Comparison of ENCODE assay signal across 22 cellular contexts in genomic region chr21:42214081-42214750, GRCh38.
"Had no signal": no experiment of that assay in that cellular context is flagged by ENCODE, and none has a peak within 500 bp of the region (broad histone marks: within the 10 kb centered on the region; RNA-seq: fewer than 3 reads in every experiment).

No MANE protein-coding gene starts in this region.

- H3K4me1 ChIP-seq: gastrocnemius medialis, testis had no signal

- H3K4me1 Mint-ChIP-seq: activated CD4-positive, alpha-beta T cell treated with anti-CD3 and anti-CD28 coated beads for 36 hours; activated naive CD8-positive, alpha-beta T cell treated with anti-CD3 and anti-CD28 coated beads, Interleukin-2, amount 50 U/mL, for 24 hours had no signal

- H3K4me3 ChIP-seq: cardiac muscle cell, esophagus squamous epithelium, gastrocnemius medialis, lung, testis, vagina had no signal

- DNase-seq: activated B cell treated with CpG ODN at 0.5 μM for 24 hours; activated CD4-positive, alpha-beta T cell treated with anti-CD3 and anti-CD28 coated beads for 36 hours; activated CD4-positive, alpha-beta T cell treated with anti-CD3 and anti-CD28 coated beads, Interleukin-2, amount 50 U/mL, for 4 hours; activated gamma-delta T cell; activated naive CD4-positive, alpha-beta T cell treated with anti-CD3 and anti-CD28 coated beads, Interleukin-2, amount 50 U/mL, for 16 hours; activated naive CD8-positive, alpha-beta T cell treated with anti-CD3 and anti-CD28 coated beads, Interleukin-2, amount 50 U/mL, for 24 hours; activated T-cell treated with anti-CD3 and anti-CD28 coated beads, Interleukin-2, amount 50 U/mL, for 48 hours; effector CD8-positive, alpha-beta T cell; esophagus squamous epithelium; islet precursor cell; stimulated activated CD4-positive, alpha-beta T cell treated with anti-CD3 and anti-CD28 coated beads, Interleukin-4, amount 100 ng/mL, for 24 hours; stimulated activated naive CD8-positive, alpha-beta T cell treated with anti-CD3 and anti-CD28 coated beads, Interleukin-15, amount 100 ng/mL, for 72 hours; T-helper 17 cell; testis had no signal

- H3K36me3 ChIP-seq: cardiac muscle cell, esophagus squamous epithelium, gastrocnemius medialis, vagina had no signal

- H3K9me3 ChIP-seq: esophagus squamous epithelium, gastrocnemius medialis, testis, vagina had no signal

- ATAC-seq: activated CD4-positive, alpha-beta T cell treated with anti-CD3 and anti-CD28 coated beads for 36 hours; activated naive CD8-positive, alpha-beta T cell treated with anti-CD3 and anti-CD28 coated beads, Interleukin-2, amount 50 U/mL, for 24 hours; gastrocnemius medialis; naive thymus-derived CD4-positive, alpha-beta T cell; stimulated activated naive CD8-positive, alpha-beta T cell treated with anti-CD3 and anti-CD28 coated beads, Interleukin-15, amount 100 ng/mL, for 72 hours; T-helper 17 cell had no signal

- H3K27me3 ChIP-seq: gastrocnemius medialis, testis, vagina had no signal

- H3K27me3 Mint-ChIP-seq: activated B cell treated with CpG ODN at 0.5 μM for 24 hours; activated CD4-positive, alpha-beta T cell treated with anti-CD3 and anti-CD28 coated beads for 36 hours; activated naive CD8-positive, alpha-beta T cell treated with anti-CD3 and anti-CD28 coated beads, Interleukin-2, amount 50 U/mL, for 24 hours; stimulated activated naive CD8-positive, alpha-beta T cell treated with anti-CD3 and anti-CD28 coated beads, Interleukin-15, amount 100 ng/mL, for 72 hours; T-helper 17 cell had no signal

- H3K27ac Mint-ChIP-seq: activated B cell treated with CpG ODN at 0.5 μM for 24 hours; activated CD4-positive, alpha-beta T cell treated with anti-CD3 and anti-CD28 coated beads for 36 hours; activated naive CD8-positive, alpha-beta T cell treated with anti-CD3 and anti-CD28 coated beads, Interleukin-2, amount 50 U/mL, for 24 hours; dendritic cell treated with granulocyte-macrophage colony-stimulating factor and Interleukin-4, amounts not matched to agents 40 ng/mL and 50 ng/mL, for 4 days; stimulated activated naive CD8-positive, alpha-beta T cell treated with anti-CD3 and anti-CD28 coated beads, Interleukin-15, amount 100 ng/mL, for 72 hours; T-helper 17 cell; type B pancreatic cell had no signal

- H3K4me3 Mint-ChIP-seq: activated B cell treated with CpG ODN at 0.5 μM for 24 hours; activated CD4-positive, alpha-beta T cell treated with anti-CD3 and anti-CD28 coated beads for 36 hours; activated naive CD8-positive, alpha-beta T cell treated with anti-CD3 and anti-CD28 coated beads, Interleukin-2, amount 50 U/mL, for 24 hours; dendritic cell treated with granulocyte-macrophage colony-stimulating factor and Interleukin-4, amounts not matched to agents 40 ng/mL and 50 ng/mL, for 4 days; naive thymus-derived CD4-positive, alpha-beta T cell; neural crest cell; stimulated activated naive CD8-positive, alpha-beta T cell treated with anti-CD3 and anti-CD28 coated beads, Interleukin-15, amount 100 ng/mL, for 72 hours; T-helper 17 cell; type B pancreatic cell had no signal

- H3K36me3 Mint-ChIP-seq: type B pancreatic cell had no signal

- H3K27ac ChIP-seq: cardiac muscle cell, esophagus squamous epithelium, gastrocnemius medialis, testis, vagina had no signal
